Comparison of ENCODE assay signal across 1 cellular context in genomic region chr12:113932411-113933196, GRCh38.
TF ChIP-seq lines count a peak whose summit lies in the region.

No MANE protein-coding gene starts in this region.

TF ChIP-seq in K562, 482 proteins besides CTCF, POLR2A, EP300 and RAD21 (continued from another document and continues in another):
- TF ChIP-seq ZBTB40 (IDR thresholded peaks at IDR 0.05) (no peak), ZBTB40 (CRISPR knock-in tag; IDR thresholded peaks at IDR 0.05) (no peak), TFE3 (CRISPR knock-in tag; IDR thresholded peaks at IDR 0.05) (no peak), BCL6 (CRISPR knock-in tag; IDR thresholded peaks at IDR 0.05) (no peak), MYC (IDR thresholded peaks at IDR 0.05; ENCODE audit: low read depth, low read length) (peak; percentile 77), MYC (CRISPR knock-in tag; IDR thresholded peaks at IDR 0.05; ENCODE audit: borderline replicate concordance, low read depth) (no peak), ERF (CRISPR knock-in tag; IDR thresholded peaks at IDR 0.05) (no peak), ATF4 (CRISPR knock-in tag; IDR thresholded peaks at IDR 0.05) (no peak), EGR1 (conservative IDR thresholded peaks at IDR 0.05) (peak; percentile 57; the same call in 1 of the 2 replicates), ZNF696 (CRISPR knock-in tag; conservative IDR thresholded peaks at IDR 0.05) (no peak), HOXB6 (CRISPR knock-in tag; IDR thresholded peaks at IDR 0.05; ENCODE audit: borderline replicate concordance) (no peak), BDP1 (IDR thresholded peaks at IDR 0.05; ENCODE audit: insufficient read depth, insufficient read length) (no peak), ZNF780A (CRISPR knock-in tag; IDR thresholded peaks at IDR 0.05) (no peak), GABPB1 (CRISPR knock-in tag; IDR thresholded peaks at IDR 0.05) (no peak), HDAC6 (IDR thresholded peaks at IDR 0.05; ENCODE audit: low read depth, low read length) (no peak), ZKSCAN8 (CRISPR knock-in tag; IDR thresholded peaks at IDR 0.05) (peak; percentile 71; the same call in 1 of the 2 replicates), ZNF436 (CRISPR knock-in tag; IDR thresholded peaks at IDR 0.05) (no peak), PCBP1 (IDR thresholded peaks at IDR 0.05; ENCODE audit: low read depth, low read length, poor library complexity, severe bottlenecking) (no peak), WHSC1 (IDR thresholded peaks at IDR 0.05; ENCODE audit: low read length) (no peak), MCM7 (IDR thresholded peaks at IDR 0.05) (no peak), E2F3 (CRISPR knock-in tag; IDR thresholded peaks at IDR 0.05) (no peak), MAFF (IDR thresholded peaks at IDR 0.05; ENCODE audit: low read length) (no peak), BMI1 (IDR thresholded peaks at IDR 0.05; ENCODE audit: low read length) (no peak), FOXK2 (conservative IDR thresholded peaks at IDR 0.05 in 1 of 2, IDR thresholded peaks at IDR 0.05 in 1 of 2; ENCODE audit: low read depth in 2 of 2) (no peak; a peak in 1 of 4 replicates), C11orf30 (IDR thresholded peaks at IDR 0.05; ENCODE audit: low read depth) (no peak), ZNF717 (CRISPR knock-in tag; IDR thresholded peaks at IDR 0.05) (no peak), ZNF75A (CRISPR knock-in tag; IDR thresholded peaks at IDR 0.05) (no peak), HNRNPK (IDR thresholded peaks at IDR 0.05; ENCODE audit: low read depth, low read length, poor library complexity, severe bottlenecking) (no peak), CHD1 (IDR thresholded peaks at IDR 0.05; ENCODE audit: low read length) (no peak), RBM39 (optimal IDR thresholded peaks at IDR 0.05; ENCODE audit: low read depth, low read length) (no peak), RBM17 (IDR thresholded peaks at IDR 0.05; ENCODE audit: borderline replicate concordance, low read depth, low read length) (no peak), LEF1 (IDR thresholded peaks at IDR 0.05) (peak; percentile 94), MAX (CRISPR knock-in tag; IDR thresholded peaks at IDR 0.05) (no peak), KDM4B (IDR thresholded peaks at IDR 0.05; ENCODE audit: borderline replicate concordance in 2 of 2, low read depth in 1 of 2) (no peak), NCOA6 (IDR thresholded peaks at IDR 0.05) (peak; percentile 54; the same call in 1 of the 2 replicates), MYBL2 (IDR thresholded peaks at IDR 0.05; ENCODE audit: low read depth) (no peak), MYBL2 (CRISPR knock-in tag; IDR thresholded peaks at IDR 0.05; ENCODE audit: borderline replicate concordance) (no peak), SPI1 (IDR thresholded peaks at IDR 0.05; ENCODE audit: borderline replicate concordance, low read depth, low read length) (no peak), NCOR1 (IDR thresholded peaks at IDR 0.05) (peak; percentile 98), ZZZ3 (IDR thresholded peaks at IDR 0.05) (no peak), E4F1 (CRISPR knock-in tag; IDR thresholded peaks at IDR 0.05; ENCODE audit: borderline replicate concordance) (no peak), ZBED1 (IDR thresholded peaks at IDR 0.05) (peak; percentile 65; the same call in 1 of the 2 replicates), PHB2 (IDR thresholded peaks at IDR 0.05; ENCODE audit: low read depth) (peak; percentile 87), MAZ (CRISPR knock-in tag; conservative IDR thresholded peaks at IDR 0.05 in 1 of 2, IDR thresholded peaks at IDR 0.05 in 1 of 2) (peak in 1 of 2 experiments; percentile 78; a peak in 1 of 4 replicates), PRDM10 (IDR thresholded peaks at IDR 0.05; ENCODE audit: partially characterized antibody) (peak; percentile 42), CEBPG (CRISPR knock-in tag; IDR thresholded peaks at IDR 0.05) (no peak), CEBPG (tag; conservative IDR thresholded peaks at IDR 0.05 in 1 of 2, IDR thresholded peaks at IDR 0.05 in 1 of 2) (peak; percentile 24 to 60; a peak in 2 of 4 replicates), PRPF4 (IDR thresholded peaks at IDR 0.05; ENCODE audit: insufficient read depth, low read depth, low read length, poor library complexity, severe bottlenecking) (no peak), POLR2H (tag; IDR thresholded peaks at IDR 0.05; ENCODE audit: low read depth) (no peak), ZNF121 (CRISPR knock-in tag; conservative IDR thresholded peaks at IDR 0.05) (no peak), ZNF583 (CRISPR knock-in tag; IDR thresholded peaks at IDR 0.05) (no peak), ZBTB7A (IDR thresholded peaks at IDR 0.05; ENCODE audit: borderline replicate concordance, control insufficient read depth, low read depth, low read length) (peak; percentile 99)
